Comparison of ENCODE assay signal across 8 cellular contexts in the genomic region with DNA sequence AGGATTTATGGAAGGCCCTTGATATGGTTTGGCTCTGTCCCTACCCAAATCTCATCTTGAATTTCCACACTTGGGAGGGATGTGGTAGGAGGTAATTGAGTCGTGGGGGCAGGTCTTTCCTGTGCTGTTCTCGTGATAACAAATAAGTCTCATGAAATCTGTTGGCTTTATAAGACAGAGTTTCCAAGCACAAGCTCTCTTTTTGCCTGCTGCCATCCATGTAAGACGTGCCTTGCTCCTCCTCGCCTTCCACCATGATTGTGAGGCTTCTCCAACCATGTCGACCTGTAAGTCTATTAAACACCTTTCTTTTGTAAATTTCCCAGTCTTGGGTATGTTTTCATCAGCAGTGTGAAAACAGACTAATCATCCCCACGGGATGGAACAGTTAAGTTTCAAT.
"Had no signal": no experiment of that assay in that cellular context is flagged by ENCODE, and none has a peak within 500 bp of the region (broad histone marks: within the 10 kb centered on the region; RNA-seq: fewer than 3 reads in every experiment).

No MANE protein-coding gene starts in this region.

- DNase-seq: GDM1, GF-D8 had no signal

- H3K4me3 ChIP-seq: GM12878 had no signal

- FAIRE-seq: G401.6, GM12878, GM12891, GM12892, GM18507, GM19239 had no signal

- ATAC-seq: GM12878 had no signal
